8 cellular contexts compared by ENCODE assay signal in the genomic region with DNA sequence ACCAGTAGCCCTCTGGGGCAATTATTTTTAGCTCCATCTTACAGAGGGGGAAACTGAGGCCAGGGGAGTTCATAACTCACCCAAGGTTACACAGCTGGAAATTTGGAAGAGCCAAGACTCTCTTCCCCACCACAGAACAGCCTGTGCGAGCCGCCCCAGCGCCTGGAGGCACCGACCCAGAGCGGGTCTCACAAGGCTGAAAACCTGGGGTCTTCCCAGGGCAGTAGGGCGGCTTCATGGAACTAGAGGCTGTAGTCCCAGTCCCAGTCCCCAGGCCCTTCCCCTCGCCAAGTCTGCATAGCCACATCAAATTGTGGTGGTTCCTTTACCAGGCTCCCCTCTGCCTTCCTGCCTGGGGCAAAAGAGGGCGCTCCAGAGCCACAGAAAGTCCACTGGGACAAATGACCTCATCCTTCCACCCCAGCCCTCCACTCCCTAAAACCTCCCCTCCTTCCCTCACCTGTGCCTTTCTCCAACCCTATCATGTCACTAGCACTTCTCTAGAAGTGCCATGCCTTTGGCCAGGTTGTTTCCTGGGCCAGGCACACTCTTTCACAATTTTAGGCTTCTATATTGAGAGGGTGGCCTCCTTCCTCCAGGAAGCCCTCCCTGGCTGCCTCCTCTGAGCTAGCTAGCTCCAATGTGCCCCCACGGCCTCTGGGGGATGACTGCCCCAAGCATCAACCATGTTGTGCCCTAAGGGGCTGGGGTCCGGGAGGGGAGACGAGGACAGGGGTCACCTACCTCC. TPM values are rescaled to one million over a fixed set of nuclear protein-coding genes. Genes with fewer than 3 reads are reported as not detected.
DNase-seq lines count a peak whose midpoint lies in the region; ATAC-seq, FAIRE-seq and TF ChIP-seq lines count a peak whose summit lies in the region.

No MANE protein-coding gene starts in this region.

- ATAC-seq in GM21360 (IDR thresholded peaks at IDR 0.05; ENCODE audit: unreplicated experiment) (no peak), HG03135 (IDR thresholded peaks at IDR 0.05; ENCODE audit: unreplicated experiment) (no peak)

- peak; percentile 33 for FAIRE-seq in GM18507 (lab: Jason Lieb, UNC)

- DNase-seq in A172 (ENCODE audit: low spot score) (peak; percentile 65), GM18507 (ENCODE audit: extremely low spot score, insufficient read length, low read depth) (no peak), SHP77 treated with DMSO at 0.1 percent for 48 hours (lab: John Stamatoyannopoulos, UW) (peak; percentile 9), astrocyte of the cerebellum (ENCODE audit: low read depth) (no peak), iPS DF 4.7 (ENCODE audit: extremely low read depth, low spot score) (peak; percentile 69), skeletal muscle cell (ENCODE audit: low read depth) (no peak)

- TF ChIP-seq CTCF in astrocyte of the cerebellum (IDR thresholded peaks at IDR 0.05; ENCODE audit: low read depth, low read length, missing control alignments): peak; percentile 88

- H3K4me3 ChIP-seq in astrocyte of the cerebellum (ENCODE audit: low read depth, low read length) (peak overlapping the region; percentile 4), skeletal muscle cell (ENCODE audit: low read depth, low read length) (peak overlapping the region; percentile 10)

- in situ Hi-C loops in astrocyte of the cerebellum (cut with HindIII; ENCODE audit: low sequenced_read_pairs): no loop called here

RNA-seq across cellular contexts. Expression of gene CDC42EP1, which starts 15.2 kb away (rescaled TPM):
- 18.2 and 23.0 TPM in 2 replicates for total RNA-seq in A172 (2014; rRNA removed; shearing (Covaris generic))

RNA-seq across cellular contexts. Expression of gene CARD10, which starts 25.9 kb away (rescaled TPM):
- 20.4 and 41.0 TPM in 2 replicates for total RNA-seq in A172 (2014; rRNA removed; shearing (Covaris generic))

RNA-seq across cellular contexts. Expression of gene LGALS2, which starts 34.8 kb away (rescaled TPM):
- total RNA-seq in A172 (2014; rRNA removed; shearing (Covaris generic)): not detected in 2 replicates

RNA-seq across cellular contexts. Expression of gene MFNG, which starts 58.9 kb away (rescaled TPM):
- total RNA-seq in A172 (2014; rRNA removed; shearing (Covaris generic)): 0.86 and 0.95 TPM in 2 replicates

Comparison
In these comparisons a context has a peak if more than half of its experiments do, and no peak if none do; other contexts are left out.
1. DNase-seq: peak in A172 (single experiment), SHP77 treated with DMSO at 0.1 percent for 48 hours (single experiment) and iPS DF 4.7 (single experiment); none in GM18507 (single experiment), astrocyte of the cerebellum (single experiment) and skeletal muscle cell (single experiment).